In the genomic region with DNA sequence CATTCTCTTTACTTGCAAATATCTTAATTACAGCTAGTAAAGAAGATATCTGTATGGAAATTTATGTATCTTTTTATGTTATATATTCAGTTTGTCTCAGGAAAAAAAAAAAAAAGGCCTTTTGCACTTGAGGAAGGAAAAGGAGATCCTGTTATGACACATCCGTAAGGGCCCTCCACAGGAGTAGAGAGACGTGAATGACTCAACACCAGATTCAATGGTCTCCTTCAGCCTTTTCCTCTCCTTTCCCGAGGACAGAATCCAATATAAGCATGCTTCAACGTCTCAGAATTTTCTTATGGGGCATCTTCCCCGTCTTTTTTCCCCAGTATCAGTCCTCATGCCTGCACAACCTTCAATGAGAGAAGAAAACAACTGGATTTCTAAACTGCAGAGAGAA, we compare ENCODE assay signal across 26 cellular contexts.
"Had no signal": no experiment of that assay in that cellular context is flagged by ENCODE, and none has a peak within 500 bp of the region (broad histone marks: within the 10 kb centered on the region; RNA-seq: fewer than 3 reads in every experiment).

No MANE protein-coding gene starts in this region.

- DNase-seq: activated CD4-positive, alpha-beta memory T cell treated with anti-CD3 and anti-CD28 coated beads for 36 hours; activated CD4-positive, alpha-beta T cell treated with anti-CD3 and anti-CD28 coated beads for 48 hours; activated CD8-positive, alpha-beta memory T cell treated with anti-CD3 and anti-CD28 coated beads, Interleukin-2, amount 50 U/mL, for 4 hours; activated effector memory CD4-positive, alpha-beta T cell treated with anti-CD3 and anti-CD28 coated beads, Interleukin-2, amount 50 U/mL, for 16 hours; activated naive CD4-positive, alpha-beta T cell treated with anti-CD3 and anti-CD28 coated beads for 36 hours; activated naive CD8-positive, alpha-beta T cell treated with anti-CD3 and anti-CD28 coated beads, Interleukin-2, amount 10 ng/mL, durations not matched to agents 7 days and 5 days; activated T-cell treated with anti-CD3 and anti-CD28 coated beads, Interleukin-2, amount 50 U/mL, for 1 hour; cortex of kidney; effector memory CD8-positive, alpha-beta T cell; erythroblast; head of caudate nucleus; hippocampal formation; left cardiac atrium; left ventricle myocardium superior; pancreas; psoas muscle; sigmoid colon; small intestine; stimulated activated CD4-positive, alpha-beta T cell treated with anti-CD3 and anti-CD28 coated beads, Interleukin-4, amount 100 ng/mL, for 4 hours; stimulated activated CD8-positive, alpha-beta memory T cell treated with anti-CD3 and anti-CD28 coated beads, Interleukin-4, amount 100 ng/mL, for 48 hours; stimulated activated naive CD8-positive, alpha-beta T cell treated with anti-CD3 and anti-CD28 coated beads, Interleukin-15, amount 100 ng/mL, for 72 hours; substantia nigra; uterus; WERI-Rb-1 had no signal

- H3K4me1 ChIP-seq: ascending aorta, gastroesophageal sphincter, pancreas, psoas muscle, sigmoid colon, uterus had no signal

- H3K4me3 ChIP-seq: ascending aorta, gastroesophageal sphincter, pancreas, psoas muscle, sigmoid colon, uterus had no signal

- H3K27ac ChIP-seq: ascending aorta, gastroesophageal sphincter, pancreas, psoas muscle, sigmoid colon, uterus, WERI-Rb-1 had no signal

- H3K36me3 ChIP-seq: ascending aorta, gastroesophageal sphincter, pancreas, sigmoid colon, uterus, WERI-Rb-1 had no signal

- H3K27me3 ChIP-seq: ascending aorta, pancreas, sigmoid colon, uterus had no signal

- H3K9me3 ChIP-seq: ascending aorta, gastroesophageal sphincter, pancreas, psoas muscle, sigmoid colon, uterus had no signal
